ENCODE assay signal across 16 cellular contexts in the genomic region with DNA sequence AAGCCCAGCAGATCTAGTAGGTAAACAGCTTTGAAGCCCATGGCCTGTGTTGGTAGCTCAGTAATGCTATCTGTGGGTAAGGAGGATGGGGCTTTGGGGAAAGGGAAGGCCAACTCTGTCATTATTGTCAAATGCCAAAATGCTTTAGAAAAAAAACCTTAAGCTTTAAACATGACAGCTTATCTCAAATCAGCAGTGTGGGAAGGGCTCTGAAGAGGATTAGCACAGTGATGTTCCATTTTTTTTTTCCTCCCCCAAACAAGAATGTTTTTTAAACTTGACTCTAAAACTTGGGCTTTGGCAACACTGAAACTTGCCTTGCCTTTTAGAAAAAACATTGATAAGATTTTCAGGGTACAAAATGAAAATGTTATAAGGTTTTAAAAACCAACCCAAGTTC. TPM values are rescaled to one million over a fixed set of nuclear protein-coding genes. Genes with fewer than 3 reads are reported as not detected.
DNase-seq lines count a peak whose midpoint lies in the region; ATAC-seq and TF ChIP-seq lines count a peak whose summit lies in the region.
"Had no signal": no experiment of that assay in that cellular context is flagged by ENCODE, and none has a peak within 500 bp of the region (broad histone marks: within the 10 kb centered on the region; RNA-seq: fewer than 3 reads in every experiment).

No MANE protein-coding gene starts in this region.

- H3K36me3 ChIP-seq in esophagus muscularis mucosa (no peaks in the 10 kb centered on the region), trophoblast cell (ENCODE audit: control insufficient read depth in 1 of 2, insufficient read depth in 2 of 2, low read length in 2 of 2) (no peaks in the 10 kb centered on the region), vagina (no peaks in the 10 kb centered on the region)

- no peak overlapping the region for H4K12ac ChIP-seq in trophoblast cell (ENCODE audit: low read depth, low read length)

- no peak overlapping the region for H3K4ac ChIP-seq in trophoblast cell (ENCODE audit: low read depth, low read length)

- H2BK12ac ChIP-seq in trophoblast cell (ENCODE audit: low read length) = no peak overlapping the region

- H3K79me2 ChIP-seq in trophoblast cell (ENCODE audit: control insufficient read depth, insufficient read depth, low read length, poor library complexity) = peaks cover 3% of the 10 kb centered on the region

- no peaks in the 10 kb centered on the region for H3K9me3 Mint-ChIP-seq in natural killer cell
- H3K9me3 Mint-ChIP-seq in natural killer cell treated with Interleukin-12 subunit alpha and Interleukin-12 subunit beta and Interleukin-15 and Interleukin-18, amount 100 ng/mL, for 72 hours = no peaks in the 10 kb centered on the region

- no peak overlapping the region for H4K91ac ChIP-seq in trophoblast cell (ENCODE audit: low read depth, low read length)

- peak overlapping the region in 3 of 4 donors; percentile 45 to 97 (median 94) for H3K27ac ChIP-seq in esophagus muscularis mucosa (replicated peaks in 1 of 4)
- no peak overlapping the region for H3K27ac ChIP-seq in trophoblast cell (ENCODE audit: low read depth, low read length)
- H3K27ac ChIP-seq in vagina = peak overlapping the region; percentile 37
- H3K27ac ChIP-seq: A549 had no signal

- peaks cover 21 to 22% of the 10 kb centered on the region in 2 donors for H3K4me1 Mint-ChIP-seq in natural killer cell
- peaks cover 12 to 17% of the 10 kb centered on the region in 2 donors for H3K4me1 Mint-ChIP-seq in natural killer cell treated with Interleukin-12 subunit alpha and Interleukin-12 subunit beta and Interleukin-15 and Interleukin-18, amount 100 ng/mL, for 72 hours (ENCODE audit: low read depth in 2 of 2)

- H3K4me1 ChIP-seq in esophagus muscularis mucosa (peaks cover 34 to 94% (median 89%) of the 10 kb centered on the region in 4 donors), trophoblast cell (ENCODE audit: control insufficient read depth in 1 of 2, insufficient read depth in 2 of 2, low read length in 2 of 2) (peaks cover 0 to 7% of the 10 kb centered on the region in 2 experiments), vagina (peaks cover 42% of the 10 kb centered on the region)
- H3K4me1 ChIP-seq: A549 had no signal

- peak overlapping the region; percentile 29 to 64 for H3K27ac Mint-ChIP-seq in natural killer cell
- H3K27ac Mint-ChIP-seq in natural killer cell treated with Interleukin-12 subunit alpha and Interleukin-12 subunit beta and Interleukin-15 and Interleukin-18, amount 100 ng/mL, for 72 hours = no peak overlapping the region

- no peak overlapping the region for H2BK5ac ChIP-seq in trophoblast cell (ENCODE audit: low read depth, low read length, poor library complexity)

- H3K4me2 ChIP-seq in trophoblast cell (ENCODE audit: low read length) = no peak overlapping the region
- H3K4me2 ChIP-seq: A549 had no signal

- H3K4me3 Mint-ChIP-seq in natural killer cell = no peak overlapping the region
- H3K4me3 Mint-ChIP-seq in natural killer cell treated with Interleukin-12 subunit alpha and Interleukin-12 subunit beta and Interleukin-15 and Interleukin-18, amount 100 ng/mL, for 72 hours = no peak overlapping the region
- H3K4me3 Mint-ChIP-seq: CD14-positive monocyte had no signal

- no peak overlapping the region for H2AK5ac ChIP-seq in trophoblast cell (ENCODE audit: low read length)

- TF ChIP-seq POLR2A in esophagus muscularis mucosa (IDR thresholded peaks at IDR 0.05; ENCODE audit: low read depth) (no peak), vagina (IDR thresholded peaks at IDR 0.05) (no peak)

- H2AFZ ChIP-seq in trophoblast cell (ENCODE audit: insufficient read depth, low read length, poor library complexity) = no peak overlapping the region

- H3K23ac ChIP-seq in trophoblast cell (ENCODE audit: low read length) = peak overlapping the region; percentile 10

- TF ChIP-seq CTCF in natural killer cell (IDR thresholded peaks at IDR 0.05) = no peak
- no peak for TF ChIP-seq CTCF in esophagus muscularis mucosa (IDR thresholded peaks at IDR 0.05)
- no peak for TF ChIP-seq CTCF in vagina (IDR thresholded peaks at IDR 0.05)

- H3K27me3 ChIP-seq in esophagus muscularis mucosa (no peaks in the 10 kb centered on the region), trophoblast cell (ENCODE audit: insufficient read depth, low read length) (no peaks in the 10 kb centered on the region), vagina (no peaks in the 10 kb centered on the region)

- H3K18ac ChIP-seq in trophoblast cell (ENCODE audit: low read length) = peak overlapping the region; percentile 29

- no peaks in the 10 kb centered on the region for H3K27me3 Mint-ChIP-seq in natural killer cell (ENCODE audit: low read depth in 2 of 2)
- H3K27me3 Mint-ChIP-seq in natural killer cell treated with Interleukin-12 subunit alpha and Interleukin-12 subunit beta and Interleukin-15 and Interleukin-18, amount 100 ng/mL, for 72 hours = no peaks in the 10 kb centered on the region

- intact Hi-C loops in natural killer cell (cut with micrococcal nuclease) = no loop called here
- intact Hi-C loops in esophagus muscularis mucosa (cut with DNase I) = no loop called here
- intact Hi-C loops in vagina (cut with DNase I) = no loop called here

- H3K9me3 ChIP-seq in esophagus muscularis mucosa (no peaks in the 10 kb centered on the region), trophoblast cell (ENCODE audit: insufficient read depth, low read depth, low read length) (no peaks in the 10 kb centered on the region), vagina (no peaks in the 10 kb centered on the region)
- H3K9me3 ChIP-seq: A549 had no signal

- no peak overlapping the region for H3K4me3 ChIP-seq in esophagus muscularis mucosa
- H3K4me3 ChIP-seq in trophoblast cell (ENCODE audit: low read depth, low read length) = no peak overlapping the region
- no peak overlapping the region for H3K4me3 ChIP-seq in vagina
- H3K4me3 ChIP-seq: A549 had no signal

- H4K8ac ChIP-seq in trophoblast cell (ENCODE audit: low read depth, low read length) = no peak overlapping the region

- no peak overlapping the region for H2BK120ac ChIP-seq in trophoblast cell (ENCODE audit: insufficient read depth, low read length, poor library complexity)

- no peak for TF ChIP-seq EP300 in esophagus muscularis mucosa (IDR thresholded peaks at IDR 0.05)

- H3K36me3 Mint-ChIP-seq in natural killer cell = no peaks in the 10 kb centered on the region
- H3K36me3 Mint-ChIP-seq in natural killer cell treated with Interleukin-12 subunit alpha and Interleukin-12 subunit beta and Interleukin-15 and Interleukin-18, amount 100 ng/mL, for 72 hours = no peaks in the 10 kb centered on the region

- H3K9ac ChIP-seq in trophoblast cell (ENCODE audit: low read length) = peak overlapping the region; percentile 33

- H3K79me1 ChIP-seq in trophoblast cell (ENCODE audit: low read length) = no peaks in the 10 kb centered on the region

- no peak for ATAC-seq in natural killer cell
- no peak for ATAC-seq in natural killer cell treated with Interleukin-12 subunit alpha and Interleukin-12 subunit beta and Interleukin-15 and Interleukin-18, amount 100 ng/mL, for 72 hours
- no peak for ATAC-seq in HG03139 (IDR thresholded peaks at IDR 0.05; ENCODE audit: unreplicated experiment)
- ATAC-seq: A549, PC-3 had no signal

- DNase-seq in natural killer cell (no peak), esophagus muscularis mucosa (ENCODE audit: extremely low spot score) (no peak), trophoblast cell (no peak), vagina (ENCODE audit: extremely low spot score in 2 of 2) (no peak), germinal center (ENCODE audit: low spot score) (no peak)
- no peak for DNase-seq in natural killer cell treated with Interleukin-12 subunit alpha and Interleukin-12 subunit beta and Interleukin-15 and Interleukin-18, amount 100 ng/mL, for 72 hours (ENCODE audit: low spot score)
- no peak for DNase-seq in stimulated activated CD4-positive, alpha-beta T cell treated with anti-CD3 and anti-CD28 coated beads, Interleukin-4, amount 100 ng/mL, for 24 hours
- DNase-seq: COR-L47, HCEC 1CT, IMR-90, NCI-H1417, NCI-H2029, PC-3 had no signal

- H3K14ac ChIP-seq in trophoblast cell (ENCODE audit: low read length) = no peak overlapping the region

RNA-seq across cellular contexts. Expression of gene DAAM1, which starts 11.7 kb away (rescaled TPM):
- 10 to 100 TPM; 10.9 to 31.4 (median 12.6) TPM for total RNA-seq in natural killer cell
- total RNA-seq in natural killer cell treated with Interleukin-12 subunit alpha and Interleukin-12 subunit beta and Interleukin-15 and Interleukin-18, amount 100 ng/mL, for 72 hours = 10 to 100 TPM; 21.3 to 22.5 TPM
- 100 to 1,000 TPM in 1 of 4 donors, 10 to 100 TPM in 3; 64.3 to 110 (median 72.5) TPM for total RNA-seq in esophagus muscularis mucosa
- 38.2 and 39.7 TPM in 2 replicates for polyA plus RNA-seq in trophoblast cell (2013)
- 42.0 TPM for total RNA-seq in vagina

Comparison
In these comparisons a context has a peak if more than half of its experiments do, and no peak if none do; other contexts are left out.
1. H3K27ac Mint-ChIP-seq: peak in natural killer cell (2 of 2); none in natural killer cell treated with Interleukin-12 subunit alpha and Interleukin-12 subunit beta and Interleukin-15 and Interleukin-18, amount 100 ng/mL, for 72 hours (0 of 2).